1 cellular context compared by ENCODE assay signal in the genomic region with DNA sequence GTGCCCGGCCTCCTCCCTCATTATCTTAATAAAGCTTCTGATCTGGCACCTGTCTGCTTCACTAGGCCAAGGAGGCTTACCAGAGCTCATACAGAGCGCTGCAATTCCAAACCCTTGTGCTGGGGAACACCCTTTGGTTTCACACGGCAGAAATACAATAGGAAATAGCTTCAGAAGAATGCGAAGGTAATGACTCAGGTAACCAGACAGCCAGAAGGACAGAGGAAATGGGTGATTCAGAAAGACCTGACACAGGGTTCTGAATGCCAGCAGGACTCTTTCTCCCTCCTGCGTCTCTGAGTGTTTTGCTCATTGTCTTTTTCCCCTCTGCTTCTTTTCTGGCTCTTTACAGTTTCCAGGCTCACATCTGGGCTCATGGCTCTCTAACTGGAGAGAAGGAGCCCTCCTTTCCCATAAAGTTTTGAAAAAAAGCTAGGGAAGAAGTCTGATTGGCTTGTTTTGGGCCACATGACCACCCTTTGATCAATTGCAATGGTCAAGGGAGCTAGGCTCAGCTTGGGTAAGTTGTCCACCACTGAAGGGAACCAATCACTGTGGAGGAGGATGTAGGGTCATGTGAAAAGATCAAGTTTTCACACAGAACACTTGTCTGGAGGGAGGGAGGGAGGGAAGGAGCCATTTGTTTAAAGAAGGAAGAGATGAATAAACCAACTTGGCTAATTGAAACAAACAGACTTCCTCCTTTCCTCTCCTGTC.
TF ChIP-seq lines count a peak whose summit lies in the region.

No MANE protein-coding gene starts in this region.

TF ChIP-seq in H1, 55 proteins besides CTCF, POLR2A, EP300 and RAD21 (continued from another document):
- no peak for TF ChIP-seq BRCA1 (IDR thresholded peaks at IDR 0.05; ENCODE audit: low read depth, low read length)
- no peak for TF ChIP-seq BACH1 (IDR thresholded peaks at IDR 0.05; ENCODE audit: low read length)
- TF ChIP-seq SP2 (IDR thresholded peaks at IDR 0.05; ENCODE audit: low read length), result no peak
- TF ChIP-seq JUND (IDR thresholded peaks at IDR 0.05; ENCODE audit: low read length), result peak; percentile 73; the same call in 1 of the 2 replicates
- TF ChIP-seq EGR1 (IDR thresholded peaks at IDR 0.05; ENCODE audit: borderline replicate concordance, low read depth, low read length), result peak; percentile 8; the same call in 1 of the 2 replicates
- no peak for TF ChIP-seq TEAD4 (IDR thresholded peaks at IDR 0.05; ENCODE audit: low read depth, low read length)
- no peak for TF ChIP-seq TAF7 (optimal IDR thresholded peaks at IDR 0.05; ENCODE audit: borderline replicate concordance, low read depth, low read length)
- no peak for TF ChIP-seq NRF1 (IDR thresholded peaks at IDR 0.05; ENCODE audit: low read depth, low read length)
- TF ChIP-seq NANOG (IDR thresholded peaks at IDR 0.05; ENCODE audit: insufficient read depth, low read depth, low read length, poor library complexity, severe bottlenecking), result peak; percentile 60
- no peak for TF ChIP-seq KDM5A (IDR thresholded peaks at IDR 0.05; ENCODE audit: low read length)
- TF ChIP-seq POLR2AphosphoS5 (IDR thresholded peaks at IDR 0.05; ENCODE audit: low read depth, low read length), result peak; percentile 83; the same call in 1 of the 2 replicates
